ENCODE assay signal across 2 cellular contexts in the genomic region with DNA sequence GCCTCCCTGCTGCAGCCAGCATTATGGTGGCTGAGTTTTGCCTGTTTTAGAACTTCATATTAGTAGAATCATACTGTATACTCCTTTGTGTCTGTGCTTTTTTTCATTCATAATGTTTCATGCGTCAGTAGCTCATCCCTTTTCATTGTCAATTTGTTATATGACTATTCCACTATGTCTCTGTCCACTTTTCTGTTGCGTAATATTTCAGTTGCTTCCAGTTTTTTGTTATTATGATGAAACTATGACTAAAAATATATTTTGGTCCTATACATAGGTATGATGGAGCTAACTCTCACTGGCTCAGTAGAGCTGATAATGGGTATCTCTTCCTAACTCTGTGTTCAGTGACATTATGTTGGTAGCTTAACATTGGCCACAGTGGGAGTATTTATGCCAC.
TF ChIP-seq lines count a peak whose summit lies in the region.

No MANE protein-coding gene starts in this region.

TF ChIP-seq in IMR-90, 13 proteins besides CTCF, POLR2A, EP300 and RAD21:
- TF ChIP-seq RCOR1 (IDR thresholded peaks at IDR 0.05; ENCODE audit: insufficient replicate concordance, low read length) (no peak), NFE2L2 (IDR thresholded peaks at IDR 0.05; ENCODE audit: low read depth, low read length) (no peak), CEBPB (IDR thresholded peaks at IDR 0.05; ENCODE audit: low read depth, low read length) (peak; percentile 82), BHLHE40 (IDR thresholded peaks at IDR 0.05; ENCODE audit: low read depth, low read length) (no peak), CHD1 (IDR thresholded peaks at IDR 0.05; ENCODE audit: low read depth, low read length) (no peak)

TF ChIP-seq in K562, 482 proteins besides CTCF, POLR2A, EP300 and RAD21:
- TF ChIP-seq FOXM1 (IDR thresholded peaks at IDR 0.05; ENCODE audit: low read depth): no peak
- TF ChIP-seq FOXM1 (CRISPR knock-in tag; IDR thresholded peaks at IDR 0.05; ENCODE audit: low read depth): no peak
- no peak for TF ChIP-seq CEBPG (CRISPR knock-in tag; IDR thresholded peaks at IDR 0.05)
- peak; percentile 30 to 87; a peak in 3 of 4 replicates for TF ChIP-seq CEBPG (tag; conservative IDR thresholded peaks at IDR 0.05 in 1 of 2, IDR thresholded peaks at IDR 0.05 in 1 of 2)
- peak; percentile 58 for TF ChIP-seq CEBPB (tag; IDR thresholded peaks at IDR 0.05)
